ENCODE assay signal across 1 cellular context in the genomic region with DNA sequence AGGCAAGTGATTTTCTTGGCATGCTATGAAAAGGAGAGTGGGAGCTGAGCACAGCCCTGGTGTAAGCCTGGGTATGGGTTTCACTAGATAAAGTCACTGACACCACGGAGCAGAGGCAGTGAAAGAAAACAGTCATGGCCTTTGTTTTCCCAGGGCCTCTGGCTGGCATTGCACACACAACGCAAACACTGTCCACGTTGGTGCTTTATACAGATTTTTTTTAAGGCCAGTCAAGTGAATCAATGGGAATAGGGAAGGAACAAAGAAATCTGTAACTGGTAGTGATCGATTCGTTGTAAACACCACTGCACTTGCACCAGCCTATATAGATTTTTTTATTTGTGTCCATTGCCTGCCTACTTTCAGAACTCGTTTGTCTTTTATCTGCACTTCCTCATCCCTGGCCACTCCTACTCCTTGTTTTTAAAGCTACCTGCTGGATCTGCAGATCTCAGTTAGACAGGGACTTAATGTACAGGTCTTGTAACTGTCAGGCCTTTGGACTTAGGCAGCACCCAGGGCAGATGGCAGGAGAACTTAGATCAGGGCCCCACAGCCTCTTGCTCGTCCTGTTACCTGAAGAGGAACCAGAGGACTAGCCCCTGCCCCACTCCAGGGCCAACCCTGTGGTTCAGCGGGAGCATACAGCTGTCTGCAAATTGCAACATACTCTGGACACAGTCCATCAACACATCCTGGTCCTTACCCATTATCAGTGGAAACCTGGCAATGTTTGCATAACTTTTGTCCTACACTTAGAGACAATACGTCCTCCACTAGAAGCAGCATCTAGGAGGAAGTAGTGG.
A peak's percentile ranks its signal among the peaks of the same experiment; 100 is the strongest.
TF ChIP-seq lines count a peak whose summit lies in the region.

No MANE protein-coding gene starts in this region.

TF ChIP-seq in IMR-90, 13 proteins besides CTCF, POLR2A, EP300 and RAD21:
- no peak for TF ChIP-seq MXI1 (IDR thresholded peaks at IDR 0.05; ENCODE audit: borderline replicate concordance, low read depth, low read length)
- TF ChIP-seq CEBPB (IDR thresholded peaks at IDR 0.05; ENCODE audit: low read depth, low read length): peak; percentile 85
